Comparison of ENCODE assay signal across 1 cellular context in the genomic region with DNA sequence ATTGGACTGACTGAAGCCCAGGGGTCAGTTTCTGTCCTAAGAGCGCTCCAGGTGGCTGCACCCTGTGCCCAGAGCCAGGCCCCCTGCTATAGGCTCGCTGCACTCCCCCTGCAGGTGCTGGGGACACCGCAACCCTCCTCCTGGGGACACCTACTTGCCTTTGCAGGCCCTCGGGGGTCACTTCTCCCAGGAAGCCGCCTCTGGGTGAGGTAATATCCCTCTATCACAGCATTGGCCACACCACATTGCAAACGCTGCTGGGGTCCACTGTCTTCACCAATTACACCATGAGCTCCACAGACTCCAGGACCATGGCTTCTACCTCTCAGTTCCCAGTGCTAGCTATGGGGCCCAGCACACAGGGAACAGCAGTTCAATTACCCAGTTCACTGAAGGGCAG.
TF ChIP-seq lines count a peak whose summit lies in the region.

No MANE protein-coding gene starts in this region.

TF ChIP-seq in IMR-90, 13 proteins besides CTCF, POLR2A, EP300 and RAD21:
- TF ChIP-seq CHD1 (IDR thresholded peaks at IDR 0.05; ENCODE audit: low read depth, low read length) (no peak), RCOR1 (IDR thresholded peaks at IDR 0.05; ENCODE audit: insufficient replicate concordance, low read length) (no peak), NFE2L2 (IDR thresholded peaks at IDR 0.05; ENCODE audit: low read depth, low read length) (no peak), SMC3 (IDR thresholded peaks at IDR 0.05; ENCODE audit: low read depth, low read length) (no peak), FOS (IDR thresholded peaks at IDR 0.05; ENCODE audit: low read depth, low read length) (no peak), BHLHE40 (IDR thresholded peaks at IDR 0.05; ENCODE audit: low read depth, low read length) (no peak), MAFK (IDR thresholded peaks at IDR 0.05; ENCODE audit: low read depth, low read length) (no peak), CEBPB (IDR thresholded peaks at IDR 0.05; ENCODE audit: low read depth, low read length) (no peak), USF2 (IDR thresholded peaks at IDR 0.05; ENCODE audit: low read depth, low read length) (no peak), MXI1 (IDR thresholded peaks at IDR 0.05; ENCODE audit: borderline replicate concordance, low read depth, low read length) (no peak), MAZ (IDR thresholded peaks at IDR 0.05; ENCODE audit: borderline replicate concordance, low read depth, low read length) (no peak), RFX5 (IDR thresholded peaks at IDR 0.05; ENCODE audit: low read depth, low read length) (no peak)
- TF ChIP-seq, protein P1, sequence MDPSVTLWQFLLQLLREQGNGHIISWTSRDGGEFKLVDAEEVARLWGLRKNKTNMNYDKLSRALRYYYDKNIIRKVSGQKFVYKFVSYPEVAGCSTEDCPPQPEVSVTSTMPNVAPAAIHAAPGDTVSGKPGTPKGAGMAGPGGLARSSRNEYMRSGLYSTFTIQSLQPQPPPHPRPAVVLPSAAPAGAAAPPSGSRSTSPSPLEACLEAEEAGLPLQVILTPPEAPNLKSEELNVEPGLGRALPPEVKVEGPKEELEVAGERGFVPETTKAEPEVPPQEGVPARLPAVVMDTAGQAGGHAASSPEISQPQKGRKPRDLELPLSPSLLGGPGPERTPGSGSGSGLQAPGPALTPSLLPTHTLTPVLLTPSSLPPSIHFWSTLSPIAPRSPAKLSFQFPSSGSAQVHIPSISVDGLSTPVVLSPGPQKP (IDR thresholded peaks at IDR 0.05; ENCODE audit: borderline replicate concordance, low read depth, low read length): no peak
